Comparison of ENCODE assay signal across 1 cellular context in the genomic region with DNA sequence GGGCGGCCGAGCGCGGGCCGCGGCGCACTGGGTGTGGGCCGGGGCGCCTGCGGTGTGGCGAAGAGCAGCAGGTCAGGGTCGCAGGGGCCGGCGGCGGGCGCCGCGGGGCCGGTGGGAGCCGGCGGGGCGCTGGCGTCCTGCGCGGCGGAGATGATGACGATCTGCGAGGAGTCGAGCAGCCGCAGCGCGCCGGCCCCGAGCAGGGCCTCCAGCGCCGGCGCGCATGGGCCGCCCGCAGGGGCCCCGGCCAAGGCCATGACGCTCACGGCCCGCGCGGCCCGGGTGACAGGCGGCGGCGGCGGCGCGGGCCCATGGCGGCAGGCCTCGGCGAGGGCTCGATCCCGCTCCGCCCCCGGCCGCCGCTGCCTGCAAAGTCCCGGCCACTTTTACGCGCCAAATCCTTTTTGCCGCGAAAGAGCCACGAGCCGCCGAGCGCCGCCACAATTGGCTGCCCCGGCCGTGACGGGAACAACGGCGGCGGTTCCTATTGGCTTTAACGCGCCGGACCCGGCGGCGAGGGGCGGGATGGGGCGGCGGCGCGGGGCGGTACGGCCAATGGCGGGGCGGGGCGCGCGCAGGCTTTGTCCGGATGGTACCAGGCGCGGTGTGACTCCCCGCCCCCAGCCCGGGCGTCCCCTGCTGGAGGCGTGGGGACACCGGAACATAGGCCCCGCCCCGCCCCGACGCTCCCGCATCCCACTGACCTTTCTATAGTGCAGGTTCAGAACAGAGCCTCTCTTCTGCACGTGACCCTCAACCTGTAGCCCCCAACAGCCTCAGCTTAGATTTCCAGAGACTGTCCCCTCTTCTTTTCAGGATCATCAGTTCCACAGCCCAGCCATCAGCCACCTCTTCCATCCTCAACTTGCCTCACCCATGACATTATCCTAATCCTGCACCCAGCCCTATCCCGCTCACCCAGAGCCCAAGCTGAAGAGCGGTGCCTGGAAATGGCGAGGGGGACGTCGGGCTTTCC.
A peak's percentile ranks its signal among the peaks of the same experiment; 100 is the strongest.
TF ChIP-seq lines count a peak whose summit lies in the region.

A gene with protein sequence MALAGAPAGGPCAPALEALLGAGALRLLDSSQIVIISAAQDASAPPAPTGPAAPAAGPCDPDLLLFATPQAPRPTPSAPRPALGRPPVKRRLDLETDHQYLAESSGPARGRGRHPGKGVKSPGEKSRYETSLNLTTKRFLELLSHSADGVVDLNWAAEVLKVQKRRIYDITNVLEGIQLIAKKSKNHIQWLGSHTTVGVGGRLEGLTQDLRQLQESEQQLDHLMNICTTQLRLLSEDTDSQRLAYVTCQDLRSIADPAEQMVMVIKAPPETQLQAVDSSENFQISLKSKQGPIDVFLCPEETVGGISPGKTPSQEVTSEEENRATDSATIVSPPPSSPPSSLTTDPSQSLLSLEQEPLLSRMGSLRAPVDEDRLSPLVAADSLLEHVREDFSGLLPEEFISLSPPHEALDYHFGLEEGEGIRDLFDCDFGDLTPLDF (minus strand): TSS at position 378 of the 976 bp plus-strand sequence. CDS start 121 bp downstream, at position 257.

TF ChIP-seq in K562, 482 proteins besides CTCF, POLR2A, EP300 and RAD21 (continued from another document and continues in another):
- TF ChIP-seq ZBTB11 (CRISPR knock-in tag; IDR thresholded peaks at IDR 0.05) (peak in 1 of 3 experiments; percentile 16; a peak in 1 of 6 replicates), RBBP5 (IDR thresholded peaks at IDR 0.05; ENCODE audit: borderline replicate concordance, insufficient read depth, low read length, poor library complexity, severe bottlenecking) (peak; percentile 75), GTF3C2 (IDR thresholded peaks at IDR 0.05; ENCODE audit: borderline replicate concordance, extremely low read depth, insufficient read length) (no peak), CREM (IDR thresholded peaks at IDR 0.05; ENCODE audit: low read depth) (peak; percentile 47; the same call in 1 of the 2 replicates), SMARCA5 (IDR thresholded peaks at IDR 0.05) (no peak), RBM25 (IDR thresholded peaks at IDR 0.05; ENCODE audit: low read depth, low read length, severe bottlenecking) (peak; percentile 97), PCBP2 (IDR thresholded peaks at IDR 0.05; ENCODE audit: low read depth, low read length, poor library complexity, severe bottlenecking) (no peak), PHF8 (IDR thresholded peaks at IDR 0.05; ENCODE audit: borderline replicate concordance, low read length) (peak; percentile 48; the same call in 1 of the 2 replicates), E2F8 (IDR thresholded peaks at IDR 0.05; ENCODE audit: low read depth, partially characterized antibody) (peak; percentile 99), CCNT2 (IDR thresholded peaks at IDR 0.05; ENCODE audit: borderline replicate concordance, extremely low read depth, insufficient read length, low read depth, low read length) (peak; percentile 63), RAD51 (IDR thresholded peaks at IDR 0.05; ENCODE audit: borderline replicate concordance, low read depth) (peak; percentile 51; the same call in 1 of the 2 replicates), SP2 (IDR thresholded peaks at IDR 0.05; ENCODE audit: extremely low read depth, low read depth, low read length, poor library complexity, severe bottlenecking) (peak; percentile 59), EGR1 (conservative IDR thresholded peaks at IDR 0.05) (peak; percentile 36; the same call in 1 of the 2 replicates), MYC (IDR thresholded peaks at IDR 0.05; ENCODE audit: low read depth, low read length) (peak; percentile 80), MYC (CRISPR knock-in tag; IDR thresholded peaks at IDR 0.05; ENCODE audit: borderline replicate concordance, low read depth) (no peak), POLR2G (IDR thresholded peaks at IDR 0.05; ENCODE audit: low read depth, low read length) (peak; percentile 87), GTF2E2 (tag; IDR thresholded peaks at IDR 0.05) (no peak)
- TF ChIP-seq, protein P1, sequence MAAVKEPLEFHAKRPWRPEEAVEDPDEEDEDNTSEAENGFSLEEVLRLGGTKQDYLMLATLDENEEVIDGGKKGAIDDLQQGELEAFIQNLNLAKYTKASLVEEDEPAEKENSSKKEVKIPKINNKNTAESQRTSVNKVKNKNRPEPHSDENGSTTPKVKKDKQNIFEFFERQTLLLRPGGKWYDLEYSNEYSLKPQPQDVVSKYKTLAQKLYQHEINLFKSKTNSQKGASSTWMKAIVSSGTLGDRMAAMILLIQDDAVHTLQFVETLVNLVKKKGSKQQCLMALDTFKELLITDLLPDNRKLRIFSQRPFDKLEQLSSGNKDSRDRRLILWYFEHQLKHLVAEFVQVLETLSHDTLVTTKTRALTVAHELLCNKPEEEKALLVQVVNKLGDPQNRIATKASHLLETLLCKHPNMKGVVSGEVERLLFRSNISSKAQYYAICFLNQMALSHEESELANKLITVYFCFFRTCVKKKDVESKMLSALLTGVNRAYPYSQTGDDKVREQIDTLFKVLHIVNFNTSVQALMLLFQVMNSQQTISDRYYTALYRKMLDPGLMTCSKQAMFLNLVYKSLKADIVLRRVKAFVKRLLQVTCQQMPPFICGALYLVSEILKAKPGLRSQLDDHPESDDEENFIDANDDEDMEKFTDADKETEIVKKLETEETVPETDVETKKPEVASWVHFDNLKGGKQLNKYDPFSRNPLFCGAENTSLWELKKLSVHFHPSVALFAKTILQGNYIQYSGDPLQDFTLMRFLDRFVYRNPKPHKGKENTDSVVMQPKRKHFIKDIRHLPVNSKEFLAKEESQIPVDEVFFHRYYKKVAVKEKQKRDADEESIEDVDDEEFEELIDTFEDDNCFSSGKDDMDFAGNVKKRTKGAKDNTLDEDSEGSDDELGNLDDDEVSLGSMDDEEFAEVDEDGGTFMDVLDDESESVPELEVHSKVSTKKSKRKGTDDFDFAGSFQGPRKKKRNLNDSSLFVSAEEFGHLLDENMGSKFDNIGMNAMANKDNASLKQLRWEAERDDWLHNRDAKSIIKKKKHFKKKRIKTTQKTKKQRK (IDR thresholded peaks at IDR 0.05; ENCODE audit: borderline replicate concordance, low read depth, low read length), result peak; percentile 26; the same call in 1 of the 2 replicates
- TF ChIP-seq, protein P2, sequence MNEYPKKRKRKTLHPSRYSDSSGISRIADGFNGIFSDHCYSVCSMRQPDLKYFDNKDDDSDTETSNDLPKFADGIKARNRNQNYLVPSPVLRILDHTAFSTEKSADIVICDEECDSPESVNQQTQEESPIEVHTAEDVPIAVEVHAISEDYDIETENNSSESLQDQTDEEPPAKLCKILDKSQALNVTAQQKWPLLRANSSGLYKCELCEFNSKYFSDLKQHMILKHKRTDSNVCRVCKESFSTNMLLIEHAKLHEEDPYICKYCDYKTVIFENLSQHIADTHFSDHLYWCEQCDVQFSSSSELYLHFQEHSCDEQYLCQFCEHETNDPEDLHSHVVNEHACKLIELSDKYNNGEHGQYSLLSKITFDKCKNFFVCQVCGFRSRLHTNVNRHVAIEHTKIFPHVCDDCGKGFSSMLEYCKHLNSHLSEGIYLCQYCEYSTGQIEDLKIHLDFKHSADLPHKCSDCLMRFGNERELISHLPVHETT (CRISPR knock-in tag; conservative IDR thresholded peaks at IDR 0.05 in 1 of 2, IDR thresholded peaks at IDR 0.05 in 1 of 2), result peak in 1 of 2 experiments; percentile 60; a peak in 1 of 4 replicates
- TF ChIP-seq, protein P3, sequence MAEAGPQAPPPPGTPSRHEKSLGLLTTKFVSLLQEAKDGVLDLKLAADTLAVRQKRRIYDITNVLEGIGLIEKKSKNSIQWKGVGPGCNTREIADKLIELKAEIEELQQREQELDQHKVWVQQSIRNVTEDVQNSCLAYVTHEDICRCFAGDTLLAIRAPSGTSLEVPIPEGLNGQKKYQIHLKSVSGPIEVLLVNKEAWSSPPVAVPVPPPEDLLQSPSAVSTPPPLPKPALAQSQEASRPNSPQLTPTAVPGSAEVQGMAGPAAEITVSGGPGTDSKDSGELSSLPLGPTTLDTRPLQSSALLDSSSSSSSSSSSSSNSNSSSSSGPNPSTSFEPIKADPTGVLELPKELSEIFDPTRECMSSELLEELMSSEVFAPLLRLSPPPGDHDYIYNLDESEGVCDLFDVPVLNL (CRISPR knock-in tag; IDR thresholded peaks at IDR 0.05; ENCODE audit: low read depth), result peak; percentile 86
- TF ChIP-seq, protein P4, sequence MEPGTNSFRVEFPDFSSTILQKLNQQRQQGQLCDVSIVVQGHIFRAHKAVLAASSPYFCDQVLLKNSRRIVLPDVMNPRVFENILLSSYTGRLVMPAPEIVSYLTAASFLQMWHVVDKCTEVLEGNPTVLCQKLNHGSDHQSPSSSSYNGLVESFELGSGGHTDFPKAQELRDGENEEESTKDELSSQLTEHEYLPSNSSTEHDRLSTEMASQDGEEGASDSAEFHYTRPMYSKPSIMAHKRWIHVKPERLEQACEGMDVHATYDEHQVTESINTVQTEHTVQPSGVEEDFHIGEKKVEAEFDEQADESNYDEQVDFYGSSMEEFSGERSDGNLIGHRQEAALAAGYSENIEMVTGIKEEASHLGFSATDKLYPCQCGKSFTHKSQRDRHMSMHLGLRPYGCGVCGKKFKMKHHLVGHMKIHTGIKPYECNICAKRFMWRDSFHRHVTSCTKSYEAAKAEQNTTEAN (CRISPR knock-in tag; IDR thresholded peaks at IDR 0.05), result no peak
- TF ChIP-seq, protein P5, sequence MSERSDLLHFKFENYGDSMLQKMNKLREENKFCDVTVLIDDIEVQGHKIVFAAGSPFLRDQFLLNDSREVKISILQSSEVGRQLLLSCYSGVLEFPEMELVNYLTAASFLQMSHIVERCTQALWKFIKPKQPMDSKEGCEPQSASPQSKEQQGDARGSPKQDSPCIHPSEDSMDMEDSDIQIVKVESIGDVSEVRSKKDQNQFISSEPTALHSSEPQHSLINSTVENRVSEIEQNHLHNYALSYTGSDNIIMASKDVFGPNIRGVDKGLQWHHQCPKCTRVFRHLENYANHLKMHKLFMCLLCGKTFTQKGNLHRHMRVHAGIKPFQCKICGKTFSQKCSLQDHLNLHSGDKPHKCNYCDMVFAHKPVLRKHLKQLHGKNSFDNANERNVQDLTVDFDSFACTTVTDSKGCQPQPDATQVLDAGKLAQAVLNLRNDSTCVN (CRISPR knock-in tag; IDR thresholded peaks at IDR 0.05), result no peak
- TF ChIP-seq, protein P6, sequence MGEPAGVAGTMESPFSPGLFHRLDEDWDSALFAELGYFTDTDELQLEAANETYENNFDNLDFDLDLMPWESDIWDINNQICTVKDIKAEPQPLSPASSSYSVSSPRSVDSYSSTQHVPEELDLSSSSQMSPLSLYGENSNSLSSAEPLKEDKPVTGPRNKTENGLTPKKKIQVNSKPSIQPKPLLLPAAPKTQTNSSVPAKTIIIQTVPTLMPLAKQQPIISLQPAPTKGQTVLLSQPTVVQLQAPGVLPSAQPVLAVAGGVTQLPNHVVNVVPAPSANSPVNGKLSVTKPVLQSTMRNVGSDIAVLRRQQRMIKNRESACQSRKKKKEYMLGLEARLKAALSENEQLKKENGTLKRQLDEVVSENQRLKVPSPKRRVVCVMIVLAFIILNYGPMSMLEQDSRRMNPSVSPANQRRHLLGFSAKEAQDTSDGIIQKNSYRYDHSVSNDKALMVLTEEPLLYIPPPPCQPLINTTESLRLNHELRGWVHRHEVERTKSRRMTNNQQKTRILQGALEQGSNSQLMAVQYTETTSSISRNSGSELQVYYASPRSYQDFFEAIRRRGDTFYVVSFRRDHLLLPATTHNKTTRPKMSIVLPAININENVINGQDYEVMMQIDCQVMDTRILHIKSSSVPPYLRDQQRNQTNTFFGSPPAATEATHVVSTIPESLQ (CRISPR knock-in tag; IDR thresholded peaks at IDR 0.05), result no peak
